In the genomic region with DNA sequence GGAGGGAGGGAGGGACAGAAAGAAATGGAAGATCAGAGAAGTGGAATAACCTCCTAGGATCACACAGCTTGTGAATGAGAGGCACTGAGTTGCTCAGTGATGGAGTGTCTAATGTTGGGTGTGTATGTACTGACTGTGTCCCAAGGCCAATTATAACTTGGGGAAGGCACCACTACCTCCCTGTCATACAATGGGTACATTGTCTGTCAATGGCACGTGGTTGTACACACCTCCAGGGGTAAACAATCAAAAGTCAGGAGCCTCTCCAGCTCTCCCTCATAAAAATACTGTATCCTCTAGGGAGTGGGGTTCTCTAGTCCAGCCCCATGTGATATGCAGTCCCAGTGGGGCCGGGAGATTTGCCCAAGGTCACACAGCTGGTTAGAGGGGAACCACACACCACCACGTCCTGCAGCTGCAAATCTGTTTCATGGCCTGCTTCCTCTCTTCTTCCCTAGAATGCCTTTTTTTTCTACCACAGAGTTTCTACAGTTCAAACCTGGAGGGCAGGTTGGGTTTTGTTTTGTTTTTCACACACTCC, we compare ENCODE assay signal across 8 cellular contexts.
A peak's percentile ranks its signal among the peaks of the same experiment; 100 is the strongest.
DNase-seq lines count a peak whose midpoint lies in the region; ATAC-seq and TF ChIP-seq lines count a peak whose summit lies in the region.

No MANE protein-coding gene starts in this region.

- peaks cover 10% of the 10 kb centered on the region for H3K4me1 ChIP-seq in parathyroid adenoma
- peaks cover 11 to 13% of the 10 kb centered on the region in 2 donors for H3K4me1 ChIP-seq in adrenal gland (replicated peaks in 1 of 2)
- H3K4me1 ChIP-seq in left lung, result peaks cover 6 to 10% of the 10 kb centered on the region in 2 donors

- WGBS in adrenal gland, 4 donors, result 39 to 46% (median 43%) methylated on average over 3 of the region's 3 CpGs

- no peak overlapping the region for H3K27ac ChIP-seq in parathyroid adenoma
- no peak overlapping the region for H3K27ac ChIP-seq in adrenal gland
- H3K27ac ChIP-seq in left lung, result no peak overlapping the region

- peak; percentile 92 for ATAC-seq in GM19025 (IDR thresholded peaks at IDR 0.05; ENCODE audit: low read depth, unreplicated experiment)
- peak; percentile 83 for ATAC-seq in HG02870 (IDR thresholded peaks at IDR 0.05; ENCODE audit: unreplicated experiment)
- ATAC-seq in left lung, result no peak

- H3K36me3 ChIP-seq in parathyroid adenoma (ENCODE audit: control insufficient read depth, insufficient read depth, low read length) (no peaks in the 10 kb centered on the region), adrenal gland (replicated peaks in 1 of 2) (no peaks in the 10 kb centered on the region), left lung (no peaks in the 10 kb centered on the region)

- no peaks in the 10 kb centered on the region for H3K79me2 ChIP-seq in parathyroid adenoma

- H3K27me3 ChIP-seq in parathyroid adenoma (ENCODE audit: control insufficient read depth, insufficient read depth, low read length) (no peaks in the 10 kb centered on the region), adrenal gland (no peaks in the 10 kb centered on the region), left lung (no peaks in the 10 kb centered on the region)

- TF ChIP-seq POLR2A in adrenal gland (IDR thresholded peaks at IDR 0.05), result no peak

- no peak overlapping the region for H3K9ac ChIP-seq in parathyroid adenoma

- H3K4me2 ChIP-seq in parathyroid adenoma (ENCODE audit: low read length), result no peak overlapping the region

- H2AFZ ChIP-seq in parathyroid adenoma, result peak overlapping the region; percentile 40

- TF ChIP-seq CTCF in parathyroid adenoma (IDR thresholded peaks at IDR 0.05) (no peak), adrenal gland (IDR thresholded peaks at IDR 0.05) (no peak), left lung (IDR thresholded peaks at IDR 0.05) (no peak)

- intact Hi-C loops in adrenal gland (cut with DNase I), result no loop called here
- intact Hi-C loops in left lung (cut with DNase I), result no loop called here

- H3K4me3 ChIP-seq in parathyroid adenoma (ENCODE audit: low read depth, low read length), result no peak overlapping the region
- H3K4me3 ChIP-seq in adrenal gland, result no peak overlapping the region
- H3K4me3 ChIP-seq in left lung, result no peak overlapping the region

- no peaks in the 10 kb centered on the region for H3K9me3 ChIP-seq in parathyroid adenoma (ENCODE audit: control insufficient read depth, low read length)
- no peaks in the 10 kb centered on the region for H3K9me3 ChIP-seq in adrenal gland (replicated peaks in 1 of 3)
- H3K9me3 ChIP-seq in left lung, result no peaks in the 10 kb centered on the region

- DNase-seq in NCI-H526 (lab: John Stamatoyannopoulos, UW), result peak; percentile 91 to 93
- no peak for DNase-seq in mesenteric fat pad (ENCODE audit: low spot score)
- DNase-seq in activated T-cell treated with anti-CD3 and anti-CD28 coated beads for 4 hours, result no peak
- no peak for DNase-seq in adrenal gland
- no peak for DNase-seq in left lung

Comparison
In these comparisons a context has a peak if more than half of its experiments do, and no peak if none do; other contexts are left out.
1. DNase-seq: peak in NCI-H526 (2 of 2); none in mesenteric fat pad (single experiment), activated T-cell treated with anti-CD3 and anti-CD28 coated beads for 4 hours (single experiment), adrenal gland (0 of 7) and left lung (0 of 2).